1 cellular context compared by ENCODE assay signal in the genomic region with DNA sequence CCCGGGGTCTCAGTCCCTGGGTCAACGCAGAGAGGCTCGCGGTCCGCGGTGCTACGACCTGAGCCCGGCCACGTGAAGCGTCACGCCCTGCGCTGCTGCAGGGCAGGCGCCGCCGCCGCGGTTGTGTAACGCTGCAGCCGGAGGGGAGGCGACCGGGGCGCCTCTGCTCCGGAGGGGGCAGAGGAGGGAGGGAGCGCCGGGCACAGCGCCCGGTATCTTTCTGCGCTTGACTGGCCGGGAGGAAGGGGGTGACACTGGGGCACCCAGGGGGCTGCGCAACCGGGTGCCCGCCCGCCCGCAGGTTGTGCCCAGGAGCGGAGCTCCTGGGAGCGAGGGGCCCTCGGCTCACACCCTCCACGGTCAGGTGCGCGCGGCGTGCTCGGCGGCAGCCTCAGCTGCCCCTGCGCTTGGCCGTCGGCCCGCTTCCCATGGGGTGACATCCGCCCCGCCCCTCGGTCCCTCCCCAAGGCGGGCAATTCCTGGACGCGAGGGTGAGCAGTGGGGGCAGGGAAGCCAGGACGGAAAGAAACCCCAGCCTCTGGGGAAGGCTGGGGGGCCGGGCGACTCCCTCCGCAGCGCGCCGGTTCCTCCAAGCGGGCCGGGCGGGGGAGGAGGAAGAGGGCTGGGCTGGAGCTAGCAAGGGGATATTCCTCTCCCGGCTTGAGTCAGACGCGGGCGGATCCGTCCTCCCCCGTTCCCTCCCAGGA.
TF ChIP-seq lines count a peak whose summit lies in the region.

No MANE protein-coding gene starts in this region.

TF ChIP-seq in HepG2, 621 proteins besides CTCF, POLR2A, EP300 and RAD21 (continued from another document and continues in another):
- TF ChIP-seq, protein P1, sequence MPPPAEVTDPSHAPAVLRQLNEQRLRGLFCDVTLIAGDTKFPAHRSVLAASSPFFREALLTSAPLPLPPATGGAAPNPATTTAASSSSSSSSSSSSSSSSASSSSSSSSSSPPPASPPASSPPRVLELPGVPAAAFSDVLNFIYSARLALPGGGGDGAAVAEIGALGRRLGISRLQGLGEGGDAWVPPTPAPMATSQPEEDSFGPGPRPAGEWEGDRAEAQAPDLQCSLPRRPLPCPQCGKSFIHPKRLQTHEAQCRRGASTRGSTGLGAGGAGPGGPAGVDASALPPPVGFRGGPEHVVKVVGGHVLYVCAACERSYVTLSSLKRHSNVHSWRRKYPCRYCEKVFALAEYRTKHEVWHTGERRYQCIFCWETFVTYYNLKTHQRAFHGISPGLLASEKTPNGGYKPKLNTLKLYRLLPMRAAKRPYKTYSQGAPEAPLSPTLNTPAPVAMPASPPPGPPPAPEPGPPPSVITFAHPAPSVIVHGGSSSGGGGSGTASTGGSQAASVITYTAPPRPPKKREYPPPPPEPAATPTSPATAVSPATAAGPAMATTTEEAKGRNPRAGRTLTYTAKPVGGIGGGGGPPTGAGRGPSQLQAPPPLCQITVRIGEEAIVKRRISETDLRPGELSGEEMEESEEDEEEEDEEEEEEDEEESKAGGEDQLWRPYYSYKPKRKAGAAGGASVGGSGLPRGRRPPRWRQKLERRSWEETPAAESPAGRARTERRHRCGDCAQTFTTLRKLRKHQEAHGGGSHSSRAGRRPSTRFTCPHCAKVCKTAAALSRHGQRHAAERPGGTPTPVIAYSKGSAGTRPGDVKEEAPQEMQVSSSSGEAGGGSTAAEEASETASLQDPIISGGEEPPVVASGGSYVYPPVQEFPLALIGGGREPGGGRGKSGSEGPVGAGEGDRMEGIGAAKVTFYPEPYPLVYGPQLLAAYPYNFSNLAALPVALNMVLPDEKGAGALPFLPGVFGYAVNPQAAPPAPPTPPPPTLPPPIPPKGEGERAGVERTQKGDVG (CRISPR knock-in tag; IDR thresholded peaks at IDR 0.05; ENCODE audit: borderline replicate concordance): peak; percentile 52; the same call in 1 of the 2 replicates
- peak; percentile 96 for TF ChIP-seq SPEN (CRISPR knock-in tag; IDR thresholded peaks at IDR 0.05; ENCODE audit: low read depth)
- no peak for TF ChIP-seq ZBTB8A (CRISPR knock-in tag; IDR thresholded peaks at IDR 0.05; ENCODE audit: borderline replicate concordance, low read depth)
- TF ChIP-seq NCOR1 (IDR thresholded peaks at IDR 0.05; ENCODE audit: borderline replicate concordance, low read length): peak; percentile 61; the same call in 1 of the 2 replicates
- peak; percentile 63 for TF ChIP-seq DPF2 (CRISPR knock-in tag; IDR thresholded peaks at IDR 0.05; ENCODE audit: borderline replicate concordance, low read depth)
- TF ChIP-seq RFX3 (CRISPR knock-in tag; IDR thresholded peaks at IDR 0.05): no peak
- no peak for TF ChIP-seq SUZ12 (IDR thresholded peaks at IDR 0.05; ENCODE audit: low read depth, low read length)
- TF ChIP-seq DNMT3B (CRISPR knock-in tag; conservative IDR thresholded peaks at IDR 0.05): no peak
- no peak for TF ChIP-seq ZFP36L2 (CRISPR knock-in tag; IDR thresholded peaks at IDR 0.05)
- peak; percentile 70 for TF ChIP-seq IKZF4 (CRISPR knock-in tag; IDR thresholded peaks at IDR 0.05; ENCODE audit: borderline replicate concordance, low read depth, not compliant biosample characterization)
- no peak for TF ChIP-seq NFE2L1 (CRISPR knock-in tag; IDR thresholded peaks at IDR 0.05; ENCODE audit: borderline replicate concordance)
- no peak; the same call in 1 of the 2 replicates for TF ChIP-seq ZNF773 (CRISPR knock-in tag; IDR thresholded peaks at IDR 0.05; ENCODE audit: borderline replicate concordance)
- TF ChIP-seq, protein P2, sequence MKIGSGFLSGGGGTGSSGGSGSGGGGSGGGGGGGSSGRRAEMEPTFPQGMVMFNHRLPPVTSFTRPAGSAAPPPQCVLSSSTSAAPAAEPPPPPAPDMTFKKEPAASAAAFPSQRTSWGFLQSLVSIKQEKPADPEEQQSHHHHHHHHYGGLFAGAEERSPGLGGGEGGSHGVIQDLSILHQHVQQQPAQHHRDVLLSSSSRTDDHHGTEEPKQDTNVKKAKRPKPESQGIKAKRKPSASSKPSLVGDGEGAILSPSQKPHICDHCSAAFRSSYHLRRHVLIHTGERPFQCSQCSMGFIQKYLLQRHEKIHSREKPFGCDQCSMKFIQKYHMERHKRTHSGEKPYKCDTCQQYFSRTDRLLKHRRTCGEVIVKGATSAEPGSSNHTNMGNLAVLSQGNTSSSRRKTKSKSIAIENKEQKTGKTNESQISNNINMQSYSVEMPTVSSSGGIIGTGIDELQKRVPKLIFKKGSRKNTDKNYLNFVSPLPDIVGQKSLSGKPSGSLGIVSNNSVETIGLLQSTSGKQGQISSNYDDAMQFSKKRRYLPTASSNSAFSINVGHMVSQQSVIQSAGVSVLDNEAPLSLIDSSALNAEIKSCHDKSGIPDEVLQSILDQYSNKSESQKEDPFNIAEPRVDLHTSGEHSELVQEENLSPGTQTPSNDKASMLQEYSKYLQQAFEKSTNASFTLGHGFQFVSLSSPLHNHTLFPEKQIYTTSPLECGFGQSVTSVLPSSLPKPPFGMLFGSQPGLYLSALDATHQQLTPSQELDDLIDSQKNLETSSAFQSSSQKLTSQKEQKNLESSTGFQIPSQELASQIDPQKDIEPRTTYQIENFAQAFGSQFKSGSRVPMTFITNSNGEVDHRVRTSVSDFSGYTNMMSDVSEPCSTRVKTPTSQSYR (CRISPR knock-in tag; IDR thresholded peaks at IDR 0.05; ENCODE audit: borderline replicate concordance): peak; percentile 99
- TF ChIP-seq RFX5 (IDR thresholded peaks at IDR 0.05; ENCODE audit: low read depth, low read length): no peak
- 0 out of 2 replicates have a peak, but pooled peaks have one; percentile 21 for TF ChIP-seq POLR2AphosphoS2 (IDR thresholded peaks at IDR 0.05; ENCODE audit: low read depth, low read length)
- peak; percentile 96 for TF ChIP-seq ZNF343 (CRISPR knock-in tag; IDR thresholded peaks at IDR 0.05)
- TF ChIP-seq HMG20B (CRISPR knock-in tag; conservative IDR thresholded peaks at IDR 0.05): peak; percentile 80
- TF ChIP-seq ZNF607 (CRISPR knock-in tag; IDR thresholded peaks at IDR 0.05; ENCODE audit: borderline replicate concordance): peak; percentile 9; the same call in 1 of the 2 replicates
- TF ChIP-seq KAT2B (IDR thresholded peaks at IDR 0.05; ENCODE audit: borderline replicate concordance, low read depth, low read length): no peak
- peak; percentile 95 for TF ChIP-seq SP4 (CRISPR knock-in tag; IDR thresholded peaks at IDR 0.05)
- peak; percentile 39 for TF ChIP-seq ZNF12 (CRISPR knock-in tag; IDR thresholded peaks at IDR 0.05)
- no peak for TF ChIP-seq MATR3 (CRISPR knock-in tag; IDR thresholded peaks at IDR 0.05)
- no peak for TF ChIP-seq ZNF619 (CRISPR knock-in tag; IDR thresholded peaks at IDR 0.05)
- TF ChIP-seq, protein P3, sequence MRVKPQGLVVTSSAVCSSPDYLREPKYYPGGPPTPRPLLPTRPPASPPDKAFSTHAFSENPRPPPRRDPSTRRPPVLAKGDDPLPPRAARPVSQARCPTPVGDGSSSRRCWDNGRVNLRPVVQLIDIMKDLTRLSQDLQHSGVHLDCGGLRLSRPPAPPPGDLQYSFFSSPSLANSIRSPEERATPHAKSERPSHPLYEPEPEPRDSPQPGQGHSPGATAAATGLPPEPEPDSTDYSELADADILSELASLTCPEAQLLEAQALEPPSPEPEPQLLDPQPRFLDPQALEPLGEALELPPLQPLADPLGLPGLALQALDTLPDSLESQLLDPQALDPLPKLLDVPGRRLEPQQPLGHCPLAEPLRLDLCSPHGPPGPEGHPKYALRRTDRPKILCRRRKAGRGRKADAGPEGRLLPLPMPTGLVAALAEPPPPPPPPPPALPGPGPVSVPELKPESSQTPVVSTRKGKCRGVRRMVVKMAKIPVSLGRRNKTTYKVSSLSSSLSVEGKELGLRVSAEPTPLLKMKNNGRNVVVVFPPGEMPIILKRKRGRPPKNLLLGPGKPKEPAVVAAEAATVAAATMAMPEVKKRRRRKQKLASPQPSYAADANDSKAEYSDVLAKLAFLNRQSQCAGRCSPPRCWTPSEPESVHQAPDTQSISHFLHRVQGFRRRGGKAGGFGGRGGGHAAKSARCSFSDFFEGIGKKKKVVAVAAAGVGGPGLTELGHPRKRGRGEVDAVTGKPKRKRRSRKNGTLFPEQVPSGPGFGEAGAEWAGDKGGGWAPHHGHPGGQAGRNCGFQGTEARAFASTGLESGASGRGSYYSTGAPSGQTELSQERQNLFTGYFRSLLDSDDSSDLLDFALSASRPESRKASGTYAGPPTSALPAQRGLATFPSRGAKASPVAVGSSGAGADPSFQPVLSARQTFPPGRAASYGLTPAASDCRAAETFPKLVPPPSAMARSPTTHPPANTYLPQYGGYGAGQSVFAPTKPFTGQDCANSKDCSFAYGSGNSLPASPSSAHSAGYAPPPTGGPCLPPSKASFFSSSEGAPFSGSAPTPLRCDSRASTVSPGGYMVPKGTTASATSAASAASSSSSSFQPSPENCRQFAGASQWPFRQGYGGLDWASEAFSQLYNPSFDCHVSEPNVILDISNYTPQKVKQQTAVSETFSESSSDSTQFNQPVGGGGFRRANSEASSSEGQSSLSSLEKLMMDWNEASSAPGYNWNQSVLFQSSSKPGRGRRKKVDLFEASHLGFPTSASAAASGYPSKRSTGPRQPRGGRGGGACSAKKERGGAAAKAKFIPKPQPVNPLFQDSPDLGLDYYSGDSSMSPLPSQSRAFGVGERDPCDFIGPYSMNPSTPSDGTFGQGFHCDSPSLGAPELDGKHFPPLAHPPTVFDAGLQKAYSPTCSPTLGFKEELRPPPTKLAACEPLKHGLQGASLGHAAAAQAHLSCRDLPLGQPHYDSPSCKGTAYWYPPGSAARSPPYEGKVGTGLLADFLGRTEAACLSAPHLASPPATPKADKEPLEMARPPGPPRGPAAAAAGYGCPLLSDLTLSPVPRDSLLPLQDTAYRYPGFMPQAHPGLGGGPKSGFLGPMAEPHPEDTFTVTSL (CRISPR knock-in tag; IDR thresholded peaks at IDR 0.05; ENCODE audit: borderline replicate concordance): peak; percentile 79; the same call in 1 of the 2 replicates
- TF ChIP-seq, protein P4, sequence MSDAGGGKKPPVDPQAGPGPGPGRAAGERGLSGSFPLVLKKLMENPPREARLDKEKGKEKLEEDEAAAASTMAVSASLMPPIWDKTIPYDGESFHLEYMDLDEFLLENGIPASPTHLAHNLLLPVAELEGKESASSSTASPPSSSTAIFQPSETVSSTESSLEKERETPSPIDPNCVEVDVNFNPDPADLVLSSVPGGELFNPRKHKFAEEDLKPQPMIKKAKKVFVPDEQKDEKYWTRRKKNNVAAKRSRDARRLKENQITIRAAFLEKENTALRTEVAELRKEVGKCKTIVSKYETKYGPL (CRISPR knock-in tag; IDR thresholded peaks at IDR 0.05): peak; percentile 95; the same call in 1 of the 2 replicates
- TF ChIP-seq, protein P5, sequence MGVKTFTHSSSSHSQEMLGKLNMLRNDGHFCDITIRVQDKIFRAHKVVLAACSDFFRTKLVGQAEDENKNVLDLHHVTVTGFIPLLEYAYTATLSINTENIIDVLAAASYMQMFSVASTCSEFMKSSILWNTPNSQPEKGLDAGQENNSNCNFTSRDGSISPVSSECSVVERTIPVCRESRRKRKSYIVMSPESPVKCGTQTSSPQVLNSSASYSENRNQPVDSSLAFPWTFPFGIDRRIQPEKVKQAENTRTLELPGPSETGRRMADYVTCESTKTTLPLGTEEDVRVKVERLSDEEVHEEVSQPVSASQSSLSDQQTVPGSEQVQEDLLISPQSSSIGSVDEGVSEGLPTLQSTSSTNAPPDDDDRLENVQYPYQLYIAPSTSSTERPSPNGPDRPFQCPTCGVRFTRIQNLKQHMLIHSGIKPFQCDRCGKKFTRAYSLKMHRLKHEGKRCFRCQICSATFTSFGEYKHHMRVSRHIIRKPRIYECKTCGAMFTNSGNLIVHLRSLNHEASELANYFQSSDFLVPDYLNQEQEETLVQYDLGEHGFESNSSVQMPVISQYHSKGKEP (CRISPR knock-in tag; IDR thresholded peaks at IDR 0.05): no peak
- peak; percentile 87; the same call in 1 of the 2 replicates for TF ChIP-seq HOXA3 (CRISPR knock-in tag; IDR thresholded peaks at IDR 0.05)
- peak; percentile 89; the same call in 1 of the 2 replicates for TF ChIP-seq ZNF552 (CRISPR knock-in tag; IDR thresholded peaks at IDR 0.05; ENCODE audit: borderline replicate concordance)
- no peak for TF ChIP-seq RFX1 (IDR thresholded peaks at IDR 0.05)
- no peak; the same call in 1 of the 2 replicates for TF ChIP-seq CHD4 (IDR thresholded peaks at IDR 0.05; ENCODE audit: borderline replicate concordance, low read length)
- TF ChIP-seq ELF3 (CRISPR knock-in tag; IDR thresholded peaks at IDR 0.05): peak; percentile 78
- peak; percentile 86 for TF ChIP-seq PHF5A (CRISPR knock-in tag; IDR thresholded peaks at IDR 0.05; ENCODE audit: low read depth, unreplicated experiment)
- TF ChIP-seq, protein P6, sequence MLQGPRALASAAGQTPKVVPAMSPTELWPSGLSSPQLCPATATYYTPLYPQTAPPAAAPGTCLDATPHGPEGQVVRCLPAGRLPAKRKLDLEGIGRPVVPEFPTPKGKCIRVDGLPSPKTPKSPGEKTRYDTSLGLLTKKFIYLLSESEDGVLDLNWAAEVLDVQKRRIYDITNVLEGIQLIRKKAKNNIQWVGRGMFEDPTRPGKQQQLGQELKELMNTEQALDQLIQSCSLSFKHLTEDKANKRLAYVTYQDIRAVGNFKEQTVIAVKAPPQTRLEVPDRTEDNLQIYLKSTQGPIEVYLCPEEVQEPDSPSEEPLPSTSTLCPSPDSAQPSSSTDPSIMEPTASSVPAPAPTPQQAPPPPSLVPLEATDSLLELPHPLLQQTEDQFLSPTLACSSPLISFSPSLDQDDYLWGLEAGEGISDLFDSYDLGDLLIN (CRISPR knock-in tag; IDR thresholded peaks at IDR 0.05; ENCODE audit: borderline replicate concordance): no peak
- peak; percentile 34; the same call in 1 of the 2 replicates for TF ChIP-seq KMT2A (CRISPR knock-in tag; IDR thresholded peaks at IDR 0.05)
- no peak for TF ChIP-seq NR2F6 (IDR thresholded peaks at IDR 0.05)
- no peak; the same call in none of the 2 replicates for TF ChIP-seq NR2F6 (CRISPR knock-in tag; IDR thresholded peaks at IDR 0.05)
- no peak for TF ChIP-seq FOXJ3 (CRISPR knock-in tag; IDR thresholded peaks at IDR 0.05; ENCODE audit: borderline replicate concordance)
- TF ChIP-seq ZNF737 (CRISPR knock-in tag; IDR thresholded peaks at IDR 0.05; ENCODE audit: borderline replicate concordance): 0 out of 2 replicates have a peak, but pooled peaks have one; percentile 41
- no peak for TF ChIP-seq MZF1 (CRISPR knock-in tag; IDR thresholded peaks at IDR 0.05; ENCODE audit: borderline replicate concordance)
- TF ChIP-seq HMG20A (CRISPR knock-in tag; IDR thresholded peaks at IDR 0.05; ENCODE audit: borderline replicate concordance): peak; percentile 72; the same call in 1 of the 2 replicates
- peak; percentile 47; the same call in 1 of the 2 replicates for TF ChIP-seq ZNF460 (CRISPR knock-in tag; IDR thresholded peaks at IDR 0.05; ENCODE audit: borderline replicate concordance)
- no peak for TF ChIP-seq NR2F2 (IDR thresholded peaks at IDR 0.05; ENCODE audit: borderline replicate concordance, low read depth)
- TF ChIP-seq CENPT (CRISPR knock-in tag; IDR thresholded peaks at IDR 0.05; ENCODE audit: low read depth): 0 out of 2 replicates have a peak, but pooled peaks have one; percentile 72
- TF ChIP-seq U2AF2 (IDR thresholded peaks at IDR 0.05; ENCODE audit: low read depth, low read length): no peak
- TF ChIP-seq SSRP1 (CRISPR knock-in tag; IDR thresholded peaks at IDR 0.05): peak; percentile 22; the same call in 1 of the 2 replicates
- TF ChIP-seq FOXA1 (IDR thresholded peaks at IDR 0.05): no peak
- peak; percentile 48; the same call in 1 of the 2 replicates for TF ChIP-seq FOXA1 (CRISPR knock-in tag; IDR thresholded peaks at IDR 0.05)
- TF ChIP-seq NRL (CRISPR knock-in tag; IDR thresholded peaks at IDR 0.05; ENCODE audit: borderline replicate concordance): 0 out of 2 replicates have a peak, but pooled peaks have one; percentile 78
- TF ChIP-seq FLYWCH1 (CRISPR knock-in tag; IDR thresholded peaks at IDR 0.05): no peak
